8 cellular contexts compared by ENCODE assay signal in the genomic region with DNA sequence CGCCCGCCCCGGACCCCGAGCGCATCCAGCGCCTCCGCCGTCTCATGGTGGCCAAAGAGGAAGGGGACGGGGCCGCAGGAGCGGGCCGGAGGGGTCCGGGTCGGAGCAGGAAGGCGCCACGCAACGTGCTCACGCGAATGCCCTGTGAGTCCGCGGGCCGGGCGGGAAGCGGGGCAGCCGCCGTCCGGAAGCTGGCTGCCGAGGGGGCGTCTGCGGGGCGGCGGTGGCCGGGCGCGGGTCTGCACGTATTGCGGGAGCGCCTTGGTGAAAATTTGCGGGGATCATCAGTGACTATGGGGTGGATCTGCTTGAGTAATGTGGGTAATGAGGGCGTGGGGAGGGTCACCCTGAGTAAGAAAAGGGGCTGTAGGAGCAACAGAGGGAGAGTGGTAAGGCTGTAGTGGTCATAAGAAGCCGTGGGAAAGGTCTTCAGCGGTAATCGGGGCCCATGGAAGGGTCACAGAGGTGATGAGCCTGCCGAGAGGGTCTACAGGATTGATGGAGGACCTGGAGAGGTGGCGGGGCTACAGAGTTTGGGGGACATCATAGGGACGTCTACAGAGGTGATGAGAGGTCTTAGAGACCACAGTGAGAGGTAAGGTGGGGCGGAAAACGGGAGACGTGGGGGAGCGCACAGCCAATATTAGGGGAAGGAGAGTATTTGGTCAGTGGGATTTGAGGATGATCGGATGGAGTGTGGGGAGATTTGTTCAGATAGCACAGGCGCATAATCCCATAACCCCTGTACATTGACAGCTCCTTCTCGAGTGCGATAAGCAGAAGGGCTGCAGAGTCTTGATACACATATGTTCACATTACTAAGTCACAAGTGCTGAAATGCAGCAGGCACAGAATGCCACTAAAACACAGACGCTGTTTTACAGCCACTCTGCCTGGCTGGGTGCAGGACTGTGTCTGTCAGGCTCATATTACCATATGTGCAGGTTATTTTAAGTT. TPM values are rescaled to one million over a fixed set of nuclear protein-coding genes. Genes with fewer than 3 reads are reported as not detected.
DNase-seq lines count a peak whose midpoint lies in the region; ATAC-seq and TF ChIP-seq lines count a peak whose summit lies in the region.

No MANE protein-coding gene starts in this region.

- CTCF ChIA-PET in RWPE1 (lab: Yijun Ruan, JAX) = interaction anchor here (0.6 to 2.2 kb wide), 24 partner anchors 9 to 874 kb away, joined by 3 to 15 read pairs (median 4); a partner anchor contains a TSS

- peak overlapping the region; percentile 91 for H3K27ac Mint-ChIP-seq in activated CD4-positive, alpha-beta T cell treated with anti-CD3 and anti-CD28 coated beads, Interleukin-2, amount 10 ng/mL, durations not matched to agents 24 days and 14 days
- peak overlapping the region; percentile 95 for H3K27ac Mint-ChIP-seq in stimulated activated naive B cell treated with anti-CD40 and anti-IgM and Interleukin-4, amounts not matched to agents 10 μg/mL and 1 μg/mL and 100 μg/mL, for 72 hours

- peak overlapping the region; percentile 64 for H3K27ac ChIP-seq in RWPE1

- intact Hi-C loops in activated CD4-positive, alpha-beta T cell treated with anti-CD3 and anti-CD28 coated beads, Interleukin-2, amount 10 ng/mL, durations not matched to agents 24 days and 14 days (cut with micrococcal nuclease) = loop anchor here (5.0 kb wide), 2 partner anchors 92 to 402 kb away; a partner anchor contains a TSS

- POLR2A ChIA-PET in RWPE1 (lab: Yijun Ruan, JAX; ENCODE audit: low non-redundant PET) = interaction anchor here (0.6 to 0.9 kb wide), 2 partner anchors 13 to 119 kb away, joined by 4 to 7 read pairs; a partner anchor contains a TSS

- no peaks in the 10 kb centered on the region for H3K9me3 Mint-ChIP-seq in activated CD4-positive, alpha-beta T cell treated with anti-CD3 and anti-CD28 coated beads, Interleukin-2, amount 10 ng/mL, durations not matched to agents 24 days and 14 days
- H3K9me3 Mint-ChIP-seq in stimulated activated naive B cell treated with anti-CD40 and anti-IgM and Interleukin-4, amounts not matched to agents 10 μg/mL and 1 μg/mL and 100 μg/mL, for 72 hours = no peaks in the 10 kb centered on the region

- H3K27me3 Mint-ChIP-seq in activated CD4-positive, alpha-beta T cell treated with anti-CD3 and anti-CD28 coated beads, Interleukin-2, amount 10 ng/mL, durations not matched to agents 24 days and 14 days = no peaks in the 10 kb centered on the region
- H3K27me3 Mint-ChIP-seq in stimulated activated naive B cell treated with anti-CD40 and anti-IgM and Interleukin-4, amounts not matched to agents 10 μg/mL and 1 μg/mL and 100 μg/mL, for 72 hours = no peaks in the 10 kb centered on the region

- peak overlapping the region; percentile 98 for H3K4me3 Mint-ChIP-seq in activated CD4-positive, alpha-beta T cell treated with anti-CD3 and anti-CD28 coated beads, Interleukin-2, amount 10 ng/mL, durations not matched to agents 24 days and 14 days
- peak overlapping the region; percentile 92 to 94 for H3K4me3 Mint-ChIP-seq in stimulated activated naive B cell treated with anti-CD40 and anti-IgM and Interleukin-4, amounts not matched to agents 10 μg/mL and 1 μg/mL and 100 μg/mL, for 72 hours

- DNase-seq in activated CD4-positive, alpha-beta T cell treated with anti-CD3 and anti-CD28 coated beads, Interleukin-2, amount 10 ng/mL, durations not matched to agents 24 days and 14 days = peak; percentile 80
- DNase-seq in activated CD4-positive, alpha-beta T cell treated with anti-CD3 and anti-CD28 coated beads for 4 hours = no peak
- DNase-seq in RWPE1 (ENCODE audit: low spot score) (peak; percentile 22), cardiac fibroblast (ENCODE audit: low read depth in 2 of 2) (no peak), left lobe of liver (ENCODE audit: low spot score) (peak; percentile 54)
- DNase-seq in stimulated activated naive B cell treated with anti-CD40 and anti-IgM and Interleukin-4, amounts not matched to agents 10 μg/mL and 1 μg/mL and 100 μg/mL, for 72 hours = peak; percentile 28

- H3K4me1 Mint-ChIP-seq in activated CD4-positive, alpha-beta T cell treated with anti-CD3 and anti-CD28 coated beads, Interleukin-2, amount 10 ng/mL, durations not matched to agents 24 days and 14 days = peaks cover 39% of the 10 kb centered on the region
- H3K4me1 Mint-ChIP-seq in stimulated activated naive B cell treated with anti-CD40 and anti-IgM and Interleukin-4, amounts not matched to agents 10 μg/mL and 1 μg/mL and 100 μg/mL, for 72 hours = peaks cover 35 to 47% of the 10 kb centered on the region in 2 donors

- peaks cover 18% of the 10 kb centered on the region for H3K36me3 Mint-ChIP-seq in activated CD4-positive, alpha-beta T cell treated with anti-CD3 and anti-CD28 coated beads, Interleukin-2, amount 10 ng/mL, durations not matched to agents 24 days and 14 days (ENCODE audit: low read depth)
- peaks cover 4 to 21% of the 10 kb centered on the region in 2 donors for H3K36me3 Mint-ChIP-seq in stimulated activated naive B cell treated with anti-CD40 and anti-IgM and Interleukin-4, amounts not matched to agents 10 μg/mL and 1 μg/mL and 100 μg/mL, for 72 hours

- TF ChIP-seq CTCF in RWPE1 (conservative IDR thresholded peaks at IDR 0.05; ENCODE audit: low read depth) (no peak), cardiac fibroblast (IDR thresholded peaks at IDR 0.05; ENCODE audit: low read depth, low read length) (no peak)

- peak; percentile 33 for ATAC-seq in HG02840 (IDR thresholded peaks at IDR 0.05; ENCODE audit: low FRiP score, unreplicated experiment)
- no peak for ATAC-seq in left lobe of liver
- peak; percentile 32 to 35 for ATAC-seq in stimulated activated naive B cell treated with anti-CD40 and anti-IgM and Interleukin-4, amounts not matched to agents 10 μg/mL and 1 μg/mL and 100 μg/mL, for 72 hours (replicated peaks)
- ATAC-seq in GM19455 (IDR thresholded peaks at IDR 0.05; ENCODE audit: unreplicated experiment) = no peak

- peak overlapping the region; percentile 69 to 76 for H3K4me3 ChIP-seq in cardiac fibroblast (replicated peaks in 1 of 2; ENCODE audit: low read depth in 2 of 2, low read length in 2 of 2)

RNA-seq across cellular contexts. Expression of a gene that starts 0.8 kb away (rescaled TPM):
- 8.6 and 9.2 TPM in 2 replicates for total RNA-seq in activated CD4-positive, alpha-beta T cell treated with anti-CD3 and anti-CD28 coated beads, Interleukin-2, amount 10 ng/mL, durations not matched to agents 24 days and 14 days
- total RNA-seq in left lobe of liver = 0.86 TPM

RNA-seq across cellular contexts. Expression of a gene that starts 13.1 kb away (rescaled TPM):
- 25.0 and 26.7 TPM in 2 replicates for total RNA-seq in activated CD4-positive, alpha-beta T cell treated with anti-CD3 and anti-CD28 coated beads, Interleukin-2, amount 10 ng/mL, durations not matched to agents 24 days and 14 days
- 4.1 TPM for total RNA-seq in left lobe of liver

Comparison
In these comparisons a context has a peak if more than half of its experiments do, and no peak if none do; other contexts are left out.
1. DNase-seq: peak in activated CD4-positive, alpha-beta T cell treated with anti-CD3 and anti-CD28 coated beads, Interleukin-2, amount 10 ng/mL, durations not matched to agents 24 days and 14 days (single experiment), RWPE1 (single experiment), left lobe of liver (single experiment) and stimulated activated naive B cell treated with anti-CD40 and anti-IgM and Interleukin-4, amounts not matched to agents 10 μg/mL and 1 μg/mL and 100 μg/mL, for 72 hours (single experiment); none in activated CD4-positive, alpha-beta T cell treated with anti-CD3 and anti-CD28 coated beads for 4 hours (0 of 2) and cardiac fibroblast (0 of 2).
2. ATAC-seq: peak in HG02840 (single experiment) and stimulated activated naive B cell treated with anti-CD40 and anti-IgM and Interleukin-4, amounts not matched to agents 10 μg/mL and 1 μg/mL and 100 μg/mL, for 72 hours (2 of 2); none in left lobe of liver (single experiment) and GM19455 (single experiment).